ENCODE assay signal across 23 cellular contexts in genomic region chr11:27574342-27574741, GRCh38.
"Had no signal": no experiment of that assay in that cellular context is flagged by ENCODE, and none has a peak within 500 bp of the region (broad histone marks: within the 10 kb centered on the region; RNA-seq: fewer than 3 reads in every experiment).

No MANE protein-coding gene starts in this region.

- H3K4me3 ChIP-seq: SJSA1, SK-N-MC had no signal

- H3K27me3 ChIP-seq: SJSA1 had no signal

- H3K36me3 ChIP-seq: SJSA1 had no signal

- H3K9me3 Mint-ChIP-seq: T-cell had no signal

- H3K4me1 Mint-ChIP-seq: T-cell had no signal

- ATAC-seq: T-cell had no signal

- H3K4me3 Mint-ChIP-seq: T-cell had no signal

- H3K9ac ChIP-seq: KMS-11 had no signal

- H3K4me2 ChIP-seq: KMS-11 had no signal

- DNase-seq: IMR-90, MM.1S, NCI-H1048, NCI-H1105, NCI-H1417, NCI-H1436 treated with DMSO at 0.1 percent for 48 hours, NCI-H1694, NCI-H187 treated with DMSO at 0.1 percent for 48 hours, NCI-H2029 treated with DMSO at 0.1 percent for 48 hours, NCI-H2171 treated with DMSO at 0.1 percent for 48 hours, NCI-H345, NCI-H446 treated with DMSO at 0.1 percent for 48 hours, NCI-H510A treated with DMSO at 0.1 percent for 48 hours, NCI-H526, Right ventricle myocardium superior, RPMI8226, SIG-M5, SW 1271, T-cell had no signal

- H3K27me3 Mint-ChIP-seq: T-cell had no signal

- H3K27ac ChIP-seq: KMS-11, SJSA1, SK-N-MC had no signal

- H3K9me3 ChIP-seq: SJSA1 had no signal

- H3K36me3 Mint-ChIP-seq: T-cell had no signal

- FAIRE-seq: RCC 7860 had no signal

- H3K27ac Mint-ChIP-seq: T-cell had no signal
